In genomic region chrX:15718283-15718970, GRCh38 we compare ENCODE assay signal across 2 cellular contexts.
TF ChIP-seq lines count a peak whose summit lies in the region.

No MANE protein-coding gene starts in this region.

TF ChIP-seq in A549, 52 proteins besides CTCF, POLR2A, EP300 and RAD21 (continued from another document):
- TF ChIP-seq USF2 (IDR thresholded peaks at IDR 0.05) (no peak), KDM1A (IDR thresholded peaks at IDR 0.05; ENCODE audit: low read depth) (no peak), FOSL2 (IDR thresholded peaks at IDR 0.05) (no peak), FOSL2 (CRISPR knock-in tag; IDR thresholded peaks at IDR 0.05) (no peak), CHD2 (IDR thresholded peaks at IDR 0.05; ENCODE audit: low read length, partially characterized antibody) (no peak), HEYL (CRISPR knock-in tag; IDR thresholded peaks at IDR 0.05) (no peak), POLR2AphosphoS2 (conservative IDR thresholded peaks at IDR 0.05; ENCODE audit: low read length) (no peak), PBX3 (IDR thresholded peaks at IDR 0.05) (no peak), NR3C1 (IDR thresholded peaks at IDR 0.05) (no peak), JUNB (IDR thresholded peaks at IDR 0.05) (no peak), SMC3 (IDR thresholded peaks at IDR 0.05) (no peak), KDM5A (IDR thresholded peaks at IDR 0.05) (no peak), NFE2L2 (conservative IDR thresholded peaks at IDR 0.05; ENCODE audit: low read length) (no peak)
TF ChIP-seq in A549: peak in this region for 0.

TF ChIP-seq in GM23338, 12 proteins besides CTCF, POLR2A, EP300 and RAD21 (continued from another document):
- TF ChIP-seq, protein P1, sequence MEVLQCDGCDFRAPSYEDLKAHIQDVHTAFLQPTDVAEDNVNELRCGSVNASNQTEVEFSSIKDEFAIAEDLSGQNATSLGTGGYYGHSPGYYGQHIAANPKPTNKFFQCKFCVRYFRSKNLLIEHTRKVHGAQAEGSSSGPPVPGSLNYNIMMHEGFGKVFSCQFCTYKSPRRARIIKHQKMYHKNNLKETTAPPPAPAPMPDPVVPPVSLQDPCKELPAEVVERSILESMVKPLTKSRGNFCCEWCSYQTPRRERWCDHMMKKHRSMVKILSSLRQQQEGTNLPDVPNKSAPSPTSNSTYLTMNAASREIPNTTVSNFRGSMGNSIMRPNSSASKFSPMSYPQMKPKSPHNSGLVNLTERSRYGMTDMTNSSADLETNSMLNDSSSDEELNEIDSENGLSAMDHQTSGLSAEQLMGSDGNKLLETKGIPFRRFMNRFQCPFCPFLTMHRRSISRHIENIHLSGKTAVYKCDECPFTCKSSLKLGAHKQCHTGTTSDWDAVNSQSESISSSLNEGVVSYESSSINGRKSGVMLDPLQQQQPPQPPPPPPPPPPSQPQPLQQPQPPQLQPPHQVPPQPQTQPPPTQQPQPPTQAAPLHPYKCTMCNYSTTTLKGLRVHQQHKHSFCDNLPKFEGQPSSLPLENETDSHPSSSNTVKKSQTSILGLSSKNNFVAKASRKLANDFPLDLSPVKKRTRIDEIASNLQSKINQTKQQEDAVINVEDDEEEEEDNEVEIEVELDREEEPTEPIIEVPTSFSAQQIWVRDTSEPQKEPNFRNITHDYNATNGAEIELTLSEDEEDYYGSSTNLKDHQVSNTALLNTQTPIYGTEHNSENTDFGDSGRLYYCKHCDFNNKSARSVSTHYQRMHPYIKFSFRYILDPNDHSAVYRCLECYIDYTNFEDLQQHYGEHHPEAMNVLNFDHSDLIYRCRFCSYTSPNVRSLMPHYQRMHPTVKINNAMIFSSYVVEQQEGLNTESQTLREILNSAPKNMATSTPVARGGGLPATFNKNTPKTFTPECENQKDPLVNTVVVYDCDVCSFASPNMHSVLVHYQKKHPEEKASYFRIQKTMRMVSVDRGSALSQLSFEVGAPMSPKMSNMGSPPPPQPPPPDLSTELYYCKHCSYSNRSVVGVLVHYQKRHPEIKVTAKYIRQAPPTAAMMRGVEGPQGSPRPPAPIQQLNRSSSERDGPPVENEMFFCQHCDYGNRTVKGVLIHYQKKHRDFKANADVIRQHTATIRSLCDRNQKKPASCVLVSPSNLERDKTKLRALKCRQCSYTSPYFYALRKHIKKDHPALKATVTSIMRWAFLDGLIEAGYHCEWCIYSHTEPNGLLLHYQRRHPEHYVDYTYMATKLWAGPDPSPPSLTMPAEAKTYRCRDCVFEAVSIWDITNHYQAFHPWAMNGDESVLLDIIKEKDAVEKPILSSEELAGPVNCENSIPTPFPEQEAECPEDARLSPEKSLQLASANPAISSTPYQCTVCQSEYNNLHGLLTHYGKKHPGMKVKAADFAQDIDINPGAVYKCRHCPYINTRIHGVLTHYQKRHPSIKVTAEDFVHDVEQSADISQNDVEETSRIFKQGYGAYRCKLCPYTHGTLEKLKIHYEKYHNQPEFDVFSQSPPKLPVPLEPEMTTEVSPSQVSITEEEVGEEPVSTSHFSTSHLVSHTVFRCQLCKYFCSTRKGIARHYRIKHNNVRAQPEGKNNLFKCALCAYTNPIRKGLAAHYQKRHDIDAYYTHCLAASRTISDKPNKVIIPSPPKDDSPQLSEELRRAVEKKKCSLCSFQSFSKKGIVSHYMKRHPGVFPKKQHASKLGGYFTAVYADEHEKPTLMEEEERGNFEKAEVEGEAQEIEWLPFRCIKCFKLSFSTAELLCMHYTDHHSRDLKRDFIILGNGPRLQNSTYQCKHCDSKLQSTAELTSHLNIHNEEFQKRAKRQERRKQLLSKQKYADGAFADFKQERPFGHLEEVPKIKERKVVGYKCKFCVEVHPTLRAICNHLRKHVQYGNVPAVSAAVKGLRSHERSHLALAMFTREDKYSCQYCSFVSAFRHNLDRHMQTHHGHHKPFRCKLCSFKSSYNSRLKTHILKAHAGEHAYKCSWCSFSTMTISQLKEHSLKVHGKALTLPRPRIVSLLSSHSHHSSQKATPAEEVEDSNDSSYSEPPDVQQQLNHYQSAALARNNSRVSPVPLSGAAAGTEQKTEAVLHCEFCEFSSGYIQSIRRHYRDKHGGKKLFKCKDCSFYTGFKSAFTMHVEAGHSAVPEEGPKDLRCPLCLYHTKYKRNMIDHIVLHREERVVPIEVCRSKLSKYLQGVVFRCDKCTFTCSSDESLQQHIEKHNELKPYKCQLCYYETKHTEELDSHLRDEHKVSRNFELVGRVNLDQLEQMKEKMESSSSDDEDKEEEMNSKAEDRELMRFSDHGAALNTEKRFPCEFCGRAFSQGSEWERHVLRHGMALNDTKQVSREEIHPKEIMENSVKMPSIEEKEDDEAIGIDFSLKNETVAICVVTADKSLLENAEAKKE (CRISPR knock-in tag; IDR thresholded peaks at IDR 0.05) = no peak
